ENCODE assay signal across 28 cellular contexts in the genomic region with DNA sequence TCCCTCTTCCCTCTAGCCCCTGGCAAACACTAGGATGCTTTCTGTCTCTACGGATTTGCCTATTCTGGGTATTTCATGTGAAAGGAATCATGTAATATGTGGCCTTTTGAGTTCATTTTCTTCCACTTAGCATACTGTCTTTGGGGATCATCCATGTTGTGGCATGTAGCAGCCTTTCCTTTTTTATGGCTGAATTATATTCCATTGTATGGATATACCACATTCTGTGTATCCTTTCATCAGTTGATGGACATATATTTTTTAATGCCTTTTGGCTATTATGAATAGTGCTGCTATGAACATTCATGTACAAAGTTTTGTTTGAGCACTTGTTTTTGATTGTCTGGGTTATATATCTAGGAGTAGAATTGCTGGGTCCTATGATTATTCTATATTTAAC.
"Had no signal": no experiment of that assay in that cellular context is flagged by ENCODE, and none has a peak within 500 bp of the region (broad histone marks: within the 10 kb centered on the region; RNA-seq: fewer than 3 reads in every experiment).

No MANE protein-coding gene starts in this region.

- H3K4me1 Mint-ChIP-seq: immature natural killer cell, mesothelial cell of epicardium, naive B cell had no signal

- H3K4me1 ChIP-seq: colonic mucosa, esophagus squamous epithelium, gastrocnemius medialis, heart right ventricle, lower lobe of right lung had no signal

- H3K4me3 ChIP-seq: colonic mucosa, esophagus squamous epithelium, gastrocnemius medialis, heart right ventricle, lower lobe of right lung, mucosa of descending colon had no signal

- H3K36me3 Mint-ChIP-seq: immature natural killer cell, mesothelial cell of epicardium, naive B cell had no signal

- H3K27ac Mint-ChIP-seq: dendritic cell treated with granulocyte-macrophage colony-stimulating factor and Interleukin-4, amounts not matched to agents 40 ng/mL and 50 ng/mL, for 4 days; effector memory CD8-positive, alpha-beta T cell; endodermal cell; immature natural killer cell; mesothelial cell of epicardium; naive B cell had no signal

- H3K9me3 ChIP-seq: colonic mucosa, gastrocnemius medialis, mucosa of descending colon had no signal

- H3K36me3 ChIP-seq: colonic mucosa, esophagus squamous epithelium, gastrocnemius medialis, heart right ventricle, lower lobe of right lung had no signal

- DNase-seq: colonic mucosa; cortex of kidney; effector CD8-positive, alpha-beta T cell; effector memory CD8-positive, alpha-beta T cell; erythroblast; esophagus squamous epithelium; foreskin fibroblast; foreskin melanocyte; gastrocnemius medialis; glutamatergic neuron; heart right ventricle; hippocampal formation; immature natural killer cell; kidney; kidney glomerular epithelial cell; left colon; left ventricle myocardium superior; lower lobe of right lung; mesenchymal stem cell; mucosa of descending colon; naive B cell had no signal

- H3K27me3 ChIP-seq: colonic mucosa had no signal

- H3K27ac ChIP-seq: colonic mucosa, epithelial cell of prostate, esophagus squamous epithelium, gastrocnemius medialis, heart right ventricle, lower lobe of right lung had no signal

- H3K9me3 Mint-ChIP-seq: dendritic cell treated with granulocyte-macrophage colony-stimulating factor and Interleukin-4, amounts not matched to agents 40 ng/mL and 50 ng/mL, for 4 days; effector memory CD8-positive, alpha-beta T cell; immature natural killer cell had no signal

- FAIRE-seq: endometrium, kidney had no signal

- H3K4me3 Mint-ChIP-seq: dendritic cell treated with granulocyte-macrophage colony-stimulating factor and Interleukin-4, amounts not matched to agents 40 ng/mL and 50 ng/mL, for 4 days; effector memory CD8-positive, alpha-beta T cell; endodermal cell; immature natural killer cell; mesothelial cell of epicardium; naive B cell had no signal

- ATAC-seq: effector memory CD8-positive, alpha-beta T cell; esophagus mucosa; gastrocnemius medialis; heart right ventricle; left colon; left lobe of liver; left ventricle myocardium superior; lower lobe of right lung; mucosa of descending colon had no signal
